ENCODE assay signal across 1 cellular context in the genomic region with DNA sequence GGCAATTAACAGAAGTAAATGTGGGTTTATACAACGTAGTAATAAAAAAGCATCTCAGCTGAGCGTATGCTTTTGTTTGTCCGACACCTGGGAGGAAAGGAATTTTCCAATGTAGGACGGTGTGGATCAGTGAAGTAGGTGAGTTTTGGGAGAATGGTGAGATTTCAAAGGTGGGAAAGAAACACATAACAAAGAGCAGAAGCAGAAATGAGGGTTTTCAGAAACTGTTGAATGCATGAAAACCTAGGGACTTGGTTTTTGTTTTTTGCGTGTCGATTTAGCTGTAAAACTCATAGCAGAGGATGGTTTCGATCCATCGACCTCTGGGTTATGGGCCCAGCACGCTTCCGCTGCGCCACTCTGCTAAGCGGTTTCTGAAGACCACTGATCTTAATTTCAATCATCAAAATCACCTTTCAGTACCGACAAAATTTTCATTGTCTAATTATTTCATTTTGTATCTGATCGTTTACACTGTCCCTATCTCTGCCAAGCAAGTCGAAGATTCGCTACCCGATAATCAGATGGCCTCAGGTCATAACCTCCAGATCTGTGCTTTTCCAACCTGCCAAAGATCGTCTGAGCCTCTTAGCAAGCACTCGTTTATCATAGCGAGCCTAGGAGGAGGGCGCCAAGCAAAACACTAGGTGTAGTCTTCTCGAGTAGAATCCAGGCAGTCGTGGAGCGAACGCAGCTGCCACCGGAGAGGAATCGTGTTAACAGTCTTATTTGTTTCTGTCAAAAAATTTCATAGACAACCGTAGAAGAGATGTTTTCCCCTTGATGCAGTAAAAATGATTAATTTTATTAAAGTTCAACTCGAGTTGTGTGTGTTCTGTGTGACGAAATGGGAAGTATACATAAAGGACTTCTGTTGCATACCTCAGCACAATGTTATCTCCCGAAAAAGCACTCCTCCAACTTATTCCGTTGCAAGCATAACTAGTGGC.
TF ChIP-seq lines count a peak whose summit lies in the region.

No MANE protein-coding gene starts in this region.

TF ChIP-seq in HepG2, 621 proteins besides CTCF, POLR2A, EP300 and RAD21 (continued from another document and continues in another):
- TF ChIP-seq, protein P1, sequence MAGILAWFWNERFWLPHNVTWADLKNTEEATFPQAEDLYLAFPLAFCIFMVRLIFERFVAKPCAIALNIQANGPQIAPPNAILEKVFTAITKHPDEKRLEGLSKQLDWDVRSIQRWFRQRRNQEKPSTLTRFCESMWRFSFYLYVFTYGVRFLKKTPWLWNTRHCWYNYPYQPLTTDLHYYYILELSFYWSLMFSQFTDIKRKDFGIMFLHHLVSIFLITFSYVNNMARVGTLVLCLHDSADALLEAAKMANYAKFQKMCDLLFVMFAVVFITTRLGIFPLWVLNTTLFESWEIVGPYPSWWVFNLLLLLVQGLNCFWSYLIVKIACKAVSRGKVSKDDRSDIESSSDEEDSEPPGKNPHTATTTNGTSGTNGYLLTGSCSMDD (CRISPR knock-in tag; IDR thresholded peaks at IDR 0.05): no peak
- TF ChIP-seq, protein P2, sequence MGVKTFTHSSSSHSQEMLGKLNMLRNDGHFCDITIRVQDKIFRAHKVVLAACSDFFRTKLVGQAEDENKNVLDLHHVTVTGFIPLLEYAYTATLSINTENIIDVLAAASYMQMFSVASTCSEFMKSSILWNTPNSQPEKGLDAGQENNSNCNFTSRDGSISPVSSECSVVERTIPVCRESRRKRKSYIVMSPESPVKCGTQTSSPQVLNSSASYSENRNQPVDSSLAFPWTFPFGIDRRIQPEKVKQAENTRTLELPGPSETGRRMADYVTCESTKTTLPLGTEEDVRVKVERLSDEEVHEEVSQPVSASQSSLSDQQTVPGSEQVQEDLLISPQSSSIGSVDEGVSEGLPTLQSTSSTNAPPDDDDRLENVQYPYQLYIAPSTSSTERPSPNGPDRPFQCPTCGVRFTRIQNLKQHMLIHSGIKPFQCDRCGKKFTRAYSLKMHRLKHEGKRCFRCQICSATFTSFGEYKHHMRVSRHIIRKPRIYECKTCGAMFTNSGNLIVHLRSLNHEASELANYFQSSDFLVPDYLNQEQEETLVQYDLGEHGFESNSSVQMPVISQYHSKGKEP (CRISPR knock-in tag; IDR thresholded peaks at IDR 0.05): no peak
- TF ChIP-seq, protein P3, sequence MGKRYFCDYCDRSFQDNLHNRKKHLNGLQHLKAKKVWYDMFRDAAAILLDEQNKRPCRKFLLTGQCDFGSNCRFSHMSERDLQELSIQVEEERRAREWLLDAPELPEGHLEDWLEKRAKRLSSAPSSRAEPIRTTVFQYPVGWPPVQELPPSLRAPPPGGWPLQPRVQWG (CRISPR knock-in tag; IDR thresholded peaks at IDR 0.05; ENCODE audit: borderline replicate concordance, low read depth): no peak
- no peak for TF ChIP-seq ZFP36 (IDR thresholded peaks at IDR 0.05; ENCODE audit: borderline replicate concordance, low read depth, low read length, partially characterized antibody)
- TF ChIP-seq FOXO1 (CRISPR knock-in tag; IDR thresholded peaks at IDR 0.05): 0 out of 2 replicates have a peak, but pooled peaks have one; percentile 1
- no peak for TF ChIP-seq AKAP8 (CRISPR knock-in tag; IDR thresholded peaks at IDR 0.05)
- TF ChIP-seq, protein P4, sequence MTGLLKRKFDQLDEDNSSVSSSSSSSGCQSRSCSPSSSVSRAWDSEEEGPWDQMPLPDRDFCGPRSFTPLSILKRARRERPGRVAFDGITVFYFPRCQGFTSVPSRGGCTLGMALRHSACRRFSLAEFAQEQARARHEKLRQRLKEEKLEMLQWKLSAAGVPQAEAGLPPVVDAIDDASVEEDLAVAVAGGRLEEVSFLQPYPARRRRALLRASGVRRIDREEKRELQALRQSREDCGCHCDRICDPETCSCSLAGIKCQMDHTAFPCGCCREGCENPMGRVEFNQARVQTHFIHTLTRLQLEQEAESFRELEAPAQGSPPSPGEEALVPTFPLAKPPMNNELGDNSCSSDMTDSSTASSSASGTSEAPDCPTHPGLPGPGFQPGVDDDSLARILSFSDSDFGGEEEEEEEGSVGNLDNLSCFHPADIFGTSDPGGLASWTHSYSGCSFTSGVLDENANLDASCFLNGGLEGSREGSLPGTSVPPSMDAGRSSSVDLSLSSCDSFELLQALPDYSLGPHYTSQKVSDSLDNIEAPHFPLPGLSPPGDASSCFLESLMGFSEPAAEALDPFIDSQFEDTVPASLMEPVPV (CRISPR knock-in tag; IDR thresholded peaks at IDR 0.05): no peak
- TF ChIP-seq ZNF720 (CRISPR knock-in tag; IDR thresholded peaks at IDR 0.05): no peak
- TF ChIP-seq ZNF20 (CRISPR knock-in tag; IDR thresholded peaks at IDR 0.05): no peak
- no peak for TF ChIP-seq BRD4 (CRISPR knock-in tag; IDR thresholded peaks at IDR 0.05)
- no peak for TF ChIP-seq ZNF780A (CRISPR knock-in tag; IDR thresholded peaks at IDR 0.05)
- TF ChIP-seq ZNF382 (CRISPR knock-in tag; IDR thresholded peaks at IDR 0.05; ENCODE audit: borderline replicate concordance): no peak
- TF ChIP-seq NFE2 (CRISPR knock-in tag; IDR thresholded peaks at IDR 0.05): no peak
- TF ChIP-seq PAWR (CRISPR knock-in tag; IDR thresholded peaks at IDR 0.05; ENCODE audit: borderline replicate concordance): 0 out of 2 replicates have a peak, but pooled peaks have one; percentile 55
- TF ChIP-seq, protein P5, sequence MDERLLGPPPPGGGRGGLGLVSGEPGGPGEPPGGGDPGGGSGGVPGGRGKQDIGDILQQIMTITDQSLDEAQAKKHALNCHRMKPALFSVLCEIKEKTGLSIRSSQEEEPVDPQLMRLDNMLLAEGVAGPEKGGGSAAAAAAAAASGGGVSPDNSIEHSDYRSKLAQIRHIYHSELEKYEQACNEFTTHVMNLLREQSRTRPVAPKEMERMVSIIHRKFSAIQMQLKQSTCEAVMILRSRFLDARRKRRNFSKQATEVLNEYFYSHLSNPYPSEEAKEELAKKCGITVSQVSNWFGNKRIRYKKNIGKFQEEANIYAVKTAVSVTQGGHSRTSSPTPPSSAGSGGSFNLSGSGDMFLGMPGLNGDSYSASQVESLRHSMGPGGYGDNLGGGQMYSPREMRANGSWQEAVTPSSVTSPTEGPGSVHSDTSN (CRISPR knock-in tag; IDR thresholded peaks at IDR 0.05): no peak
- no peak for TF ChIP-seq FLYWCH1 (CRISPR knock-in tag; IDR thresholded peaks at IDR 0.05)
- TF ChIP-seq KAT8 (CRISPR knock-in tag; IDR thresholded peaks at IDR 0.05): peak; percentile 70; the same call in 1 of the 2 replicates
- no peak for TF ChIP-seq THYN1 (CRISPR knock-in tag; IDR thresholded peaks at IDR 0.05; ENCODE audit: borderline replicate concordance, low read depth)
- TF ChIP-seq ZNF468 (CRISPR knock-in tag; IDR thresholded peaks at IDR 0.05): no peak
- TF ChIP-seq ZNF431 (CRISPR knock-in tag; IDR thresholded peaks at IDR 0.05; ENCODE audit: borderline replicate concordance, low read depth): peak; percentile 73; the same call in 1 of the 2 replicates
- no peak for TF ChIP-seq NAIF1 (CRISPR knock-in tag; IDR thresholded peaks at IDR 0.05; ENCODE audit: borderline replicate concordance)
- TF ChIP-seq ZNF235 (CRISPR knock-in tag; IDR thresholded peaks at IDR 0.05; ENCODE audit: borderline replicate concordance): no peak
- no peak for TF ChIP-seq LCORL (IDR thresholded peaks at IDR 0.05)
- TF ChIP-seq LCORL (CRISPR knock-in tag; IDR thresholded peaks at IDR 0.05): peak; percentile 59; the same call in 1 of the 2 replicates
- TF ChIP-seq HOXD1 (CRISPR knock-in tag; IDR thresholded peaks at IDR 0.05): no peak; the same call in 1 of the 2 replicates
- no peak for TF ChIP-seq ZNF660 (CRISPR knock-in tag; IDR thresholded peaks at IDR 0.05; ENCODE audit: borderline replicate concordance, low read depth)
- TF ChIP-seq, protein P6, sequence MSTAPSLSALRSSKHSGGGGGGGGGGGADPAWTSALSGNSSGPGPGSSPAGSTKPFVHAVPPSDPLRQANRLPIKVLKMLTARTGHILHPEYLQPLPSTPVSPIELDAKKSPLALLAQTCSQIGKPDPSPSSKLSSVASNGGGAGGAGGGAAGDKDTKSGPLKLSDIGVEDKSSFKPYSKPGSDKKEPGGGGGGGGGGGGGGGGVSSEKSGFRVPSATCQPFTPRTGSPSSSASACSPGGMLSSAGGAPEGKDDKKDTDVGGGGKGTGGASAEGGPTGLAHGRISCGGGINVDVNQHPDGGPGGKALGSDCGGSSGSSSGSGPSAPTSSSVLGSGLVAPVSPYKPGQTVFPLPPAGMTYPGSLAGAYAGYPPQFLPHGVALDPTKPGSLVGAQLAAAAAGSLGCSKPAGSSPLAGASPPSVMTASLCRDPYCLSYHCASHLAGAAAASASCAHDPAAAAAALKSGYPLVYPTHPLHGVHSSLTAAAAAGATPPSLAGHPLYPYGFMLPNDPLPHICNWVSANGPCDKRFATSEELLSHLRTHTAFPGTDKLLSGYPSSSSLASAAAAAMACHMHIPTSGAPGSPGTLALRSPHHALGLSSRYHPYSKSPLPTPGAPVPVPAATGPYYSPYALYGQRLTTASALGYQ (CRISPR knock-in tag; IDR thresholded peaks at IDR 0.05): 0 out of 2 replicates have a peak, but pooled peaks have one; percentile 27
- TF ChIP-seq ISL2 (CRISPR knock-in tag; IDR thresholded peaks at IDR 0.05): no peak; the same call in 1 of the 2 replicates
- TF ChIP-seq, protein P7, sequence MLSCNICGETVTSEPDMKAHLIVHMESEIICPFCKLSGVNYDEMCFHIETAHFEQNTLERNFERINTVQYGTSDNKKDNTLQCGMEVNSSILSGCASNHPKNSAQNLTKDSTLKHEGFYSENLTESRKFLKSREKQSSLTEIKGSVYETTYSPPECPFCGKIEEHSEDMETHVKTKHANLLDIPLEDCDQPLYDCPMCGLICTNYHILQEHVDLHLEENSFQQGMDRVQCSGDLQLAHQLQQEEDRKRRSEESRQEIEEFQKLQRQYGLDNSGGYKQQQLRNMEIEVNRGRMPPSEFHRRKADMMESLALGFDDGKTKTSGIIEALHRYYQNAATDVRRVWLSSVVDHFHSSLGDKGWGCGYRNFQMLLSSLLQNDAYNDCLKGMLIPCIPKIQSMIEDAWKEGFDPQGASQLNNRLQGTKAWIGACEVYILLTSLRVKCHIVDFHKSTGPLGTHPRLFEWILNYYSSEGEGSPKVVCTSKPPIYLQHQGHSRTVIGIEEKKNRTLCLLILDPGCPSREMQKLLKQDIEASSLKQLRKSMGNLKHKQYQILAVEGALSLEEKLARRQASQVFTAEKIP (CRISPR knock-in tag; IDR thresholded peaks at IDR 0.05; ENCODE audit: borderline replicate concordance): no peak
- no peak for TF ChIP-seq TAF15 (IDR thresholded peaks at IDR 0.05; ENCODE audit: low read depth, low read length, poor library complexity, severe bottlenecking)
- no peak for TF ChIP-seq FOSL1 (CRISPR knock-in tag; IDR thresholded peaks at IDR 0.05; ENCODE audit: borderline replicate concordance)
- TF ChIP-seq ZSCAN20 (CRISPR knock-in tag; IDR thresholded peaks at IDR 0.05; ENCODE audit: borderline replicate concordance): no peak
- TF ChIP-seq, protein P8, sequence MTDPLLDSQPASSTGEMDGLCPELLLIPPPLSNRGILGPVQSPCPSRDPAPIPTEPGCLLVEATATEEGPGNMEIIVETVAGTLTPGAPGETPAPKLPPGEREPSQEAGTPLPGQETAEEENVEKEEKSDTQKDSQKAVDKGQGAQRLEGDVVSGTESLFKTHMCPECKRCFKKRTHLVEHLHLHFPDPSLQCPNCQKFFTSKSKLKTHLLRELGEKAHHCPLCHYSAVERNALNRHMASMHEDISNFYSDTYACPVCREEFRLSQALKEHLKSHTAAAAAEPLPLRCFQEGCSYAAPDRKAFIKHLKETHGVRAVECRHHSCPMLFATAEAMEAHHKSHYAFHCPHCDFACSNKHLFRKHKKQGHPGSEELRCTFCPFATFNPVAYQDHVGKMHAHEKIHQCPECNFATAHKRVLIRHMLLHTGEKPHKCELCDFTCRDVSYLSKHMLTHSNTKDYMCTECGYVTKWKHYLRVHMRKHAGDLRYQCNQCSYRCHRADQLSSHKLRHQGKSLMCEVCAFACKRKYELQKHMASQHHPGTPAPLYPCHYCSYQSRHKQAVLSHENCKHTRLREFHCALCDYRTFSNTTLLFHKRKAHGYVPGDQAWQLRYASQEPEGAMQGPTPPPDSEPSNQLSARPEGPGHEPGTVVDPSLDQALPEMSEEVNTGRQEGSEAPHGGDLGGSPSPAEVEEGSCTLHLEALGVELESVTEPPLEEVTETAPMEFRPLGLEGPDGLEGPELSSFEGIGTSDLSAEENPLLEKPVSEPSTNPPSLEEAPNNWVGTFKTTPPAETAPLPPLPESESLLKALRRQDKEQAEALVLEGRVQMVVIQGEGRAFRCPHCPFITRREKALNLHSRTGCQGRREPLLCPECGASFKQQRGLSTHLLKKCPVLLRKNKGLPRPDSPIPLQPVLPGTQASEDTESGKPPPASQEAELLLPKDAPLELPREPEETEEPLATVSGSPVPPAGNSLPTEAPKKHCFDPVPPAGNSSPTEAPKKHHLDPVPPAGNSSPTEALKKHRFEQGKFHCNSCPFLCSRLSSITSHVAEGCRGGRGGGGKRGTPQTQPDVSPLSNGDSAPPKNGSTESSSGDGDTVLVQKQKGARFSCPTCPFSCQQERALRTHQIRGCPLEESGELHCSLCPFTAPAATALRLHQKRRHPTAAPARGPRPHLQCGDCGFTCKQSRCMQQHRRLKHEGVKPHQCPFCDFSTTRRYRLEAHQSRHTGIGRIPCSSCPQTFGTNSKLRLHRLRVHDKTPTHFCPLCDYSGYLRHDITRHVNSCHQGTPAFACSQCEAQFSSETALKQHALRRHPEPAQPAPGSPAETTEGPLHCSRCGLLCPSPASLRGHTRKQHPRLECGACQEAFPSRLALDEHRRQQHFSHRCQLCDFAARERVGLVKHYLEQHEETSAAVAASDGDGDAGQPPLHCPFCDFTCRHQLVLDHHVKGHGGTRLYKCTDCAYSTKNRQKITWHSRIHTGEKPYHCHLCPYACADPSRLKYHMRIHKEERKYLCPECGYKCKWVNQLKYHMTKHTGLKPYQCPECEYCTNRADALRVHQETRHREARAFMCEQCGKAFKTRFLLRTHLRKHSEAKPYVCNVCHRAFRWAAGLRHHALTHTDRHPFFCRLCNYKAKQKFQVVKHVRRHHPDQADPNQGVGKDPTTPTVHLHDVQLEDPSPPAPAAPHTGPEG (CRISPR knock-in tag; IDR thresholded peaks at IDR 0.05): peak; percentile 38
- TF ChIP-seq SYNCRIP (IDR thresholded peaks at IDR 0.05; ENCODE audit: insufficient read depth, low read depth, low read length): no peak
- peak; percentile 22; the same call in 1 of the 2 replicates for TF ChIP-seq FOXC1 (CRISPR knock-in tag; IDR thresholded peaks at IDR 0.05; ENCODE audit: borderline replicate concordance)
- no peak for TF ChIP-seq SRSF9 (IDR thresholded peaks at IDR 0.05; ENCODE audit: borderline replicate concordance, insufficient read depth, low read depth, low read length, poor library complexity, severe bottlenecking)
- TF ChIP-seq ZFP1 (CRISPR knock-in tag; IDR thresholded peaks at IDR 0.05): 0 out of 2 replicates have a peak, but pooled peaks have one; percentile 39
- no peak for TF ChIP-seq ZNF329 (CRISPR knock-in tag; IDR thresholded peaks at IDR 0.05; ENCODE audit: low read depth)
- no peak for TF ChIP-seq ZNF44 (CRISPR knock-in tag; IDR thresholded peaks at IDR 0.05)
- no peak; the same call in 1 of the 2 replicates for TF ChIP-seq FOXK1 (CRISPR knock-in tag; IDR thresholded peaks at IDR 0.05; ENCODE audit: borderline replicate concordance, low read depth)
- TF ChIP-seq PRMT3 (CRISPR knock-in tag; IDR thresholded peaks at IDR 0.05; ENCODE audit: borderline replicate concordance, low read depth): peak; percentile 63; the same call in 1 of the 2 replicates
- no peak for TF ChIP-seq TCF7L2 (IDR thresholded peaks at IDR 0.05; ENCODE audit: low read depth, low read length)
- no peak for TF ChIP-seq JUND (CRISPR knock-in tag; IDR thresholded peaks at IDR 0.05)
- TF ChIP-seq ETV5 (CRISPR knock-in tag; IDR thresholded peaks at IDR 0.05; ENCODE audit: borderline replicate concordance): peak; percentile 66; the same call in 1 of the 2 replicates
- no peak for TF ChIP-seq ZNF616 (CRISPR knock-in tag; IDR thresholded peaks at IDR 0.05; ENCODE audit: low read depth)
- TF ChIP-seq ZNF550 (CRISPR knock-in tag; IDR thresholded peaks at IDR 0.05; ENCODE audit: borderline replicate concordance): no peak
